ENCODE assay signal across 6 cellular contexts in the genomic region with DNA sequence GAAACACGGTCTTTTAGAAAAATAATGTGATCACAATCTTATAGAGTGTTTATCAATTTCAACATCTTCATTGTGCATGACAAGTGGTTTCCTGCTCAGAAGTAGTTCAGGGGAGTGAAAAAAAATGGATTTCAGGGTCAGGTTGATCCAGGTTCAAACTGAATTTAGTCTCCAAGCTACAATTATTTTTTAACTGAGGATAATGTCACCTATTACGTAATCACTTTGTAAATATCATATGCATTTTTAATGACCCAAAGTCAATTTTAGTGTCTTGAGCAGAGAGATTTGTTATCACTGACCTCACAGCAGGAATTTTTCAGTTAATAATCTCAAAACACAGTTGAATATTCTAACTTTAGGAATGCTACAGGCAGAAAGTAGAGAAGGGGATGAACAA.
"Had no signal": no experiment of that assay in that cellular context is flagged by ENCODE, and none has a peak within 500 bp of the region (broad histone marks: within the 10 kb centered on the region; RNA-seq: fewer than 3 reads in every experiment).

No MANE protein-coding gene starts in this region.

- H3K4me2 ChIP-seq: KMS-11 had no signal

- H3K4me1 ChIP-seq: HAP-1 had no signal

- H3K9me3 ChIP-seq: HAP-1 had no signal

- H3K27ac ChIP-seq: KMS-11 had no signal

- H3K36me3 ChIP-seq: HAP-1 had no signal

- H3K4me3 ChIP-seq: HAP-1 had no signal

- H3K9ac ChIP-seq: KMS-11 had no signal

- DNase-seq: GOT3, H7, KBM-7 had no signal

- ATAC-seq: HCT116 had no signal
